8 cellular contexts compared by ENCODE assay signal in the genomic region with DNA sequence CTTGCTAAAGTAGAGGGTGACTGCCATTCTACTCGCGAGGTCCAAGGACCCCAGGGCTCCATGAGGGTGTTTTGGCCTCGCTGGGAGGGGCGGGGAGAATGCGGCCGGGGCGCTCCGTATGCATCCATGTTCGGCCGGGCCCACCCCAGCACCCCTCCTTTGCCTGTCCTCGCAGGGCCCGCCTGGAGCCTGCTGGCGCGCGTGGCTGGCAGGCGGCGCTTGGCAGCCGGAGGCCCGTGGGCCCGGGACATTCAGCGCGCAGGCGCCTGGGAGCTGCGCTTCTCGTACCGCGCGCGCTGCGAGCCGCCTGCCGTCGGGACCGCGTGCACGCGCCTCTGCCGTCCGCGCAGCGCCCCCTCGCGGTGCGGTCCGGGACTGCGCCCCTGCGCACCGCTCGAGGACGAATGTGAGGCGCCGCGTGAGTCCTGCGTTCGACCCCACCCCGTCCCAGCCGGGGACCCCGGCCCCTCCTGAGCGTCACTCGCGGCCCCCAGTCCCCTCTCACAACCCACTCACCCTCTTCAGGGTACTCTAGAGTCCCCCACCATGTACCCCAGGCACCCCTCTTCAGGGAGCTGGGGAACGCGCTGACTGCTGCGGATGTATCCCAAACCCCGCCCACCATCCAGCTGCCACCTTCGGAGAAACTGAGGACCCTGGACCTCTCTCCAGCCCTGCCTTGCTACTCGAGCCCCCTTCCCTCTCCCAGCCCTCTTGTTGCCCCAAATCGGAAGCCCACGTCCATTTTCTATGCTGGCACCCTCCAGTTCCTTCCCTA.
DNase-seq lines count a peak whose midpoint lies in the region; ATAC-seq, FAIRE-seq and TF ChIP-seq lines count a peak whose summit lies in the region.

No MANE protein-coding gene starts in this region.

- no peaks in the 10 kb centered on the region for H3K36me3 ChIP-seq in MM.1S (replicated peaks; ENCODE audit: insufficient read depth, low read length)

- H3K27ac ChIP-seq in MM.1S (ENCODE audit: low read length), result no peak overlapping the region

- no peaks in the 10 kb centered on the region for H3K9me3 ChIP-seq in MM.1S (replicated peaks; ENCODE audit: insufficient read depth, low read length)

- no peak overlapping the region for H3K9ac ChIP-seq in MM.1S (ENCODE audit: low read length)

- no peaks in the 10 kb centered on the region for H3F3A ChIP-seq in MM.1S (ENCODE audit: insufficient read depth, low read length)

- no peaks in the 10 kb centered on the region for H3K9me2 ChIP-seq in MM.1S (replicated peaks; ENCODE audit: insufficient read depth, low read length)

- peak; percentile 68 for ATAC-seq in stimulated activated effector memory CD8-positive, alpha-beta T cell treated with anti-CD3 and anti-CD28 coated beads, Interleukin-12 subunit alpha, Interleukin-12 subunit beta, amount 100 ng/mL, for 72 hours
- ATAC-seq in GM18520 (IDR thresholded peaks at IDR 0.05; ENCODE audit: unreplicated experiment), result no peak

- peak overlapping the region; percentile 24 for H3K4me3 Mint-ChIP-seq in stimulated activated effector memory CD8-positive, alpha-beta T cell treated with anti-CD3 and anti-CD28 coated beads, Interleukin-12 subunit alpha, Interleukin-12 subunit beta, amount 100 ng/mL, for 72 hours

- peak overlapping the region; percentile 63 for H3K4me2 ChIP-seq in MM.1S (ENCODE audit: low read depth, low read length)

- H3K27ac Mint-ChIP-seq in stimulated activated effector memory CD8-positive, alpha-beta T cell treated with anti-CD3 and anti-CD28 coated beads, Interleukin-12 subunit alpha, Interleukin-12 subunit beta, amount 100 ng/mL, for 72 hours, result no peak overlapping the region

- H3K4me3 ChIP-seq in MM.1S (ENCODE audit: low read length), result no peak overlapping the region

- H3K27me3 ChIP-seq in MM.1S (replicated peaks; ENCODE audit: insufficient read depth, low read length), result peaks cover 87% of the 10 kb centered on the region

- peaks cover 7% of the 10 kb centered on the region for H3K36me3 Mint-ChIP-seq in stimulated activated effector memory CD8-positive, alpha-beta T cell treated with anti-CD3 and anti-CD28 coated beads, Interleukin-12 subunit alpha, Interleukin-12 subunit beta, amount 100 ng/mL, for 72 hours

- H3K4me1 ChIP-seq in MM.1S (ENCODE audit: low read length), result peaks cover 10% of the 10 kb centered on the region; the same call in 1 of the 2 replicates

- peaks cover 55% of the 10 kb centered on the region for H3K4me1 Mint-ChIP-seq in stimulated activated effector memory CD8-positive, alpha-beta T cell treated with anti-CD3 and anti-CD28 coated beads, Interleukin-12 subunit alpha, Interleukin-12 subunit beta, amount 100 ng/mL, for 72 hours

- DNase-seq in D341Med (ENCODE audit: low spot score), result peak; percentile 56
- DNase-seq in MM.1S, result peak; percentile 90
- peak; percentile 72 for DNase-seq in activated CD4-positive, alpha-beta T cell treated with anti-CD3 and anti-CD28 coated beads, Interleukin-2, amount 50 U/mL, for 1 hour
- peak; percentile 24 for DNase-seq in dedifferentiated amniotic fluid mesenchymal stem cell (ENCODE audit: extremely low spot score)
- DNase-seq in midbrain (lab: John Stamatoyannopoulos, UW), result peak; percentile 10
- DNase-seq in stimulated activated effector memory CD8-positive, alpha-beta T cell treated with anti-CD3 and anti-CD28 coated beads, Interleukin-12 subunit alpha, Interleukin-12 subunit beta, amount 100 ng/mL, for 72 hours (ENCODE audit: low spot score in 2 of 2), result peak; percentile 87
- DNase-seq in HTR-8/SVneo (ENCODE audit: insufficient read length, low spot score), result no peak

- TF ChIP-seq CTCF in MM.1S (IDR thresholded peaks at IDR 0.05; ENCODE audit: low read length), result peak; percentile 76

- no peaks in the 10 kb centered on the region for H3K79me2 ChIP-seq in MM.1S (ENCODE audit: low read length)

- no peaks in the 10 kb centered on the region for H4K20me1 ChIP-seq in MM.1S (ENCODE audit: insufficient read depth, low read length)

- H3K9me3 Mint-ChIP-seq in stimulated activated effector memory CD8-positive, alpha-beta T cell treated with anti-CD3 and anti-CD28 coated beads, Interleukin-12 subunit alpha, Interleukin-12 subunit beta, amount 100 ng/mL, for 72 hours, result no peaks in the 10 kb centered on the region

- H2AFZ ChIP-seq in MM.1S (ENCODE audit: low read length), result peak overlapping the region; percentile 70

- FAIRE-seq in HTR-8/SVneo (lab: Jason Lieb, UNC), result no peak
